Comparison of ENCODE assay signal across 1 cellular context in genomic region chr10:68938117-68938516, GRCh38.
A peak's percentile ranks its signal among the peaks of the same experiment; 100 is the strongest.
TF ChIP-seq lines count a peak whose summit lies in the region.

No MANE protein-coding gene starts in this region.

TF ChIP-seq in HEK293, 187 proteins besides CTCF, POLR2A, EP300 and RAD21 (continued from another document):
- TF ChIP-seq ELK4 (IDR thresholded peaks at IDR 0.05; ENCODE audit: borderline replicate concordance, low read depth, low read length) (no peak), ZNF654 (tag by site-specific recombination; IDR thresholded peaks at IDR 0.05; ENCODE audit: low read depth) (no peak), KLF17 (tag by site-specific recombination; IDR thresholded peaks at IDR 0.05) (no peak), ZBTB11 (tag by site-specific recombination; conservative IDR thresholded peaks at IDR 0.05; ENCODE audit: low read depth) (peak; percentile 72), ZNF121 (tag by site-specific recombination; IDR thresholded peaks at IDR 0.05) (no peak), OSR2 (tag by site-specific recombination; IDR thresholded peaks at IDR 0.05) (no peak), ZNF24 (tag by site-specific recombination; IDR thresholded peaks at IDR 0.05) (no peak), EGR2 (tag by site-specific recombination; IDR thresholded peaks at IDR 0.05; ENCODE audit: low read depth) (no peak), ZNF37A (tag by site-specific recombination; IDR thresholded peaks at IDR 0.05) (no peak), ZNF701 (tag by site-specific recombination; IDR thresholded peaks at IDR 0.05) (no peak), GLI4 (tag by site-specific recombination; IDR thresholded peaks at IDR 0.05) (no peak), ZBTB17 (tag by site-specific recombination; IDR thresholded peaks at IDR 0.05) (no peak), ZNF266 (tag by site-specific recombination; IDR thresholded peaks at IDR 0.05; ENCODE audit: low read depth) (no peak)
